ENCODE assay signal across 1 cellular context in the genomic region with DNA sequence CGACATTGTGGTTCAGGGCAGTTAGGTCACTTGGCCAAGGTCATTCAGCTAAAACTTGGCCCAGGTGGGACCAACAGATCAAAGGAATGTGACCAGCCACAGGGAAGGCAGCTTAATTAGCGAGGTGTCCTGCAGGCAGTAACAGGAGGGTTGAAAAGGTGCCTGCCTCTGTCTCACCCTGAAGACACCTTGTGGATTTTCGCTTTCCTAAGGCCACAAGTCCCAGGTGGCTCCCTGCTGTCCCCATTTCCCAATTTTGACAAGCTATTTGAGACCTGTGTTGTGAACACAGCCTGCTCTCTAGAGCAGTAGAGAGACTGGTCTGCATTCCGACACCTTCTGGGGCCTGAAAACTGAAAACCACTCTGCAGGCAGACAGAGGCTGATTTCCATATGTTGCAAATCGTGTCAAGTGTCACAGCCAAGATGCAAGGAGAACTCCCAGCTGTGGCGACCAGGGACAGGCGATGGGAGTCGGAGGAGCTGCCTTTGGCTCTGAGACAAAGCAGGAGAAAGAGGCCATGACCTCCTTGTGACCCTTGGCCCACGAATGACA.
A peak's percentile ranks its signal among the peaks of the same experiment; 100 is the strongest.
TF ChIP-seq lines count a peak whose summit lies in the region.

No MANE protein-coding gene starts in this region.

TF ChIP-seq in WTC11, 78 proteins besides CTCF, POLR2A, EP300 and RAD21 (continues in another document):
- TF ChIP-seq NFATC4 (CRISPR knock-in tag; IDR thresholded peaks at IDR 0.05) (no peak), MXD4 (CRISPR knock-in tag; IDR thresholded peaks at IDR 0.05; ENCODE audit: borderline replicate concordance) (no peak), FOXP1 (CRISPR knock-in tag; IDR thresholded peaks at IDR 0.05; ENCODE audit: borderline replicate concordance) (0 out of 2 replicates have a peak, but pooled peaks have one; percentile 26), CREM (CRISPR knock-in tag; IDR thresholded peaks at IDR 0.05) (no peak), SMAD4 (CRISPR knock-in tag; IDR thresholded peaks at IDR 0.05) (no peak), SP1 (CRISPR knock-in tag; conservative IDR thresholded peaks at IDR 0.05) (no peak; the same call in 1 of the 2 replicates), FOXJ3 (CRISPR knock-in tag; IDR thresholded peaks at IDR 0.05; ENCODE audit: borderline replicate concordance) (no peak), HMGA2 (CRISPR knock-in tag; IDR thresholded peaks at IDR 0.05) (no peak), NFE2L1 (CRISPR knock-in tag; IDR thresholded peaks at IDR 0.05) (peak; percentile 68; the same call in 1 of the 2 replicates), JAZF1 (CRISPR knock-in tag; IDR thresholded peaks at IDR 0.05) (no peak), GABPB1 (CRISPR knock-in tag; IDR thresholded peaks at IDR 0.05) (no peak), MYBL2 (CRISPR knock-in tag; IDR thresholded peaks at IDR 0.05) (no peak), NR2C2 (CRISPR knock-in tag; IDR thresholded peaks at IDR 0.05) (no peak), TCF7 (CRISPR knock-in tag; IDR thresholded peaks at IDR 0.05; ENCODE audit: low read depth) (no peak), ZNF263 (CRISPR knock-in tag; IDR thresholded peaks at IDR 0.05; ENCODE audit: low read depth) (no peak), ZNF423 (CRISPR knock-in tag; IDR thresholded peaks at IDR 0.05) (peak; percentile 63), CBFB (CRISPR knock-in tag; IDR thresholded peaks at IDR 0.05; ENCODE audit: low read depth) (no peak), ZNF317 (CRISPR knock-in tag; IDR thresholded peaks at IDR 0.05; ENCODE audit: borderline replicate concordance, low read depth) (no peak), ZNF219 (CRISPR knock-in tag; IDR thresholded peaks at IDR 0.05; ENCODE audit: borderline replicate concordance) (0 out of 2 replicates have a peak, but pooled peaks have one; percentile 65), FOXK1 (CRISPR knock-in tag; IDR thresholded peaks at IDR 0.05) (no peak; the same call in 1 of the 2 replicates), SOX15 (CRISPR knock-in tag; IDR thresholded peaks at IDR 0.05) (no peak), ZNF396 (CRISPR knock-in tag; IDR thresholded peaks at IDR 0.05; ENCODE audit: borderline replicate concordance) (no peak), KAT7 (CRISPR knock-in tag; IDR thresholded peaks at IDR 0.05; ENCODE audit: borderline replicate concordance) (no peak), RELA (CRISPR knock-in tag; IDR thresholded peaks at IDR 0.05; ENCODE audit: borderline replicate concordance) (no peak), TEAD4 (CRISPR knock-in tag; IDR thresholded peaks at IDR 0.05) (0 out of 2 replicates have a peak, but pooled peaks have one; percentile 33)
- TF ChIP-seq, protein P1, sequence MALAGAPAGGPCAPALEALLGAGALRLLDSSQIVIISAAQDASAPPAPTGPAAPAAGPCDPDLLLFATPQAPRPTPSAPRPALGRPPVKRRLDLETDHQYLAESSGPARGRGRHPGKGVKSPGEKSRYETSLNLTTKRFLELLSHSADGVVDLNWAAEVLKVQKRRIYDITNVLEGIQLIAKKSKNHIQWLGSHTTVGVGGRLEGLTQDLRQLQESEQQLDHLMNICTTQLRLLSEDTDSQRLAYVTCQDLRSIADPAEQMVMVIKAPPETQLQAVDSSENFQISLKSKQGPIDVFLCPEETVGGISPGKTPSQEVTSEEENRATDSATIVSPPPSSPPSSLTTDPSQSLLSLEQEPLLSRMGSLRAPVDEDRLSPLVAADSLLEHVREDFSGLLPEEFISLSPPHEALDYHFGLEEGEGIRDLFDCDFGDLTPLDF (CRISPR knock-in tag; IDR thresholded peaks at IDR 0.05) = no peak
- TF ChIP-seq, protein P2, sequence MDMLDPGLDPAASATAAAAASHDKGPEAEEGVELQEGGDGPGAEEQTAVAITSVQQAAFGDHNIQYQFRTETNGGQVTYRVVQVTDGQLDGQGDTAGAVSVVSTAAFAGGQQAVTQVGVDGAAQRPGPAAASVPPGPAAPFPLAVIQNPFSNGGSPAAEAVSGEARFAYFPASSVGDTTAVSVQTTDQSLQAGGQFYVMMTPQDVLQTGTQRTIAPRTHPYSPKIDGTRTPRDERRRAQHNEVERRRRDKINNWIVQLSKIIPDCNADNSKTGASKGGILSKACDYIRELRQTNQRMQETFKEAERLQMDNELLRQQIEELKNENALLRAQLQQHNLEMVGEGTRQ (CRISPR knock-in tag; IDR thresholded peaks at IDR 0.05) = no peak
- TF ChIP-seq, protein P3, sequence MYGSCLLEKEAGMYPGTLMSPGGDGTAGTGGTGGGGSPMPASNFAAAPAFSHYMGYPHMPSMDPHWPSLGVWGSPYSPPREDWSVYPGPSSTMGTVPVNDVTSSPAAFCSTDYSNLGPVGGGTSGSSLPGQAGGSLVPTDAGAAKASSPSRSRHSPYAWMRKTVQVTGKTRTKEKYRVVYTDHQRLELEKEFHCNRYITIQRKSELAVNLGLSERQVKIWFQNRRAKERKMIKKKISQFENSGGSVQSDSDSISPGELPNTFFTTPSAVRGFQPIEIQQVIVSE (CRISPR knock-in tag; IDR thresholded peaks at IDR 0.05; ENCODE audit: borderline replicate concordance) = no peak
- TF ChIP-seq, protein P4, sequence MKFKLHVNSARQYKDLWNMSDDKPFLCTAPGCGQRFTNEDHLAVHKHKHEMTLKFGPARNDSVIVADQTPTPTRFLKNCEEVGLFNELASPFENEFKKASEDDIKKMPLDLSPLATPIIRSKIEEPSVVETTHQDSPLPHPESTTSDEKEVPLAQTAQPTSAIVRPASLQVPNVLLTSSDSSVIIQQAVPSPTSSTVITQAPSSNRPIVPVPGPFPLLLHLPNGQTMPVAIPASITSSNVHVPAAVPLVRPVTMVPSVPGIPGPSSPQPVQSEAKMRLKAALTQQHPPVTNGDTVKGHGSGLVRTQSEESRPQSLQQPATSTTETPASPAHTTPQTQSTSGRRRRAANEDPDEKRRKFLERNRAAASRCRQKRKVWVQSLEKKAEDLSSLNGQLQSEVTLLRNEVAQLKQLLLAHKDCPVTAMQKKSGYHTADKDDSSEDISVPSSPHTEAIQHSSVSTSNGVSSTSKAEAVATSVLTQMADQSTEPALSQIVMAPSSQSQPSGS (CRISPR knock-in tag; IDR thresholded peaks at IDR 0.05; ENCODE audit: borderline replicate concordance, low read depth) = no peak
- TF ChIP-seq, protein P5, sequence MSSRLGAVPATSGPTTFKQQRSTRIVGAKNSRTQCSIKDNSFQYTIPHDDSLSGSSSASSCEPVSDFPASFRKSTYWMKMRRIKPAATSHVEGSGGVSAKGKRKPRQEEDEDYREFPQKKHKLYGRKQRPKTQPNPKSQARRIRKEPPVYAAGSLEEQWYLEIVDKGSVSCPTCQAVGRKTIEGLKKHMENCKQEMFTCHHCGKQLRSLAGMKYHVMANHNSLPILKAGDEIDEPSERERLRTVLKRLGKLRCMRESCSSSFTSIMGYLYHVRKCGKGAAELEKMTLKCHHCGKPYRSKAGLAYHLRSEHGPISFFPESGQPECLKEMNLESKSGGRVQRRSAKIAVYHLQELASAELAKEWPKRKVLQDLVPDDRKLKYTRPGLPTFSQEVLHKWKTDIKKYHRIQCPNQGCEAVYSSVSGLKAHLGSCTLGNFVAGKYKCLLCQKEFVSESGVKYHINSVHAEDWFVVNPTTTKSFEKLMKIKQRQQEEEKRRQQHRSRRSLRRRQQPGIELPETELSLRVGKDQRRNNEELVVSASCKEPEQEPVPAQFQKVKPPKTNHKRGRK (CRISPR knock-in tag; IDR thresholded peaks at IDR 0.05; ENCODE audit: borderline replicate concordance) = no peak
- TF ChIP-seq, protein P6, sequence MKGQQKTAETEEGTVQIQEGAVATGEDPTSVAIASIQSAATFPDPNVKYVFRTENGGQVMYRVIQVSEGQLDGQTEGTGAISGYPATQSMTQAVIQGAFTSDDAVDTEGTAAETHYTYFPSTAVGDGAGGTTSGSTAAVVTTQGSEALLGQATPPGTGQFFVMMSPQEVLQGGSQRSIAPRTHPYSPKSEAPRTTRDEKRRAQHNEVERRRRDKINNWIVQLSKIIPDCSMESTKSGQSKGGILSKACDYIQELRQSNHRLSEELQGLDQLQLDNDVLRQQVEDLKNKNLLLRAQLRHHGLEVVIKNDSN (CRISPR knock-in tag; IDR thresholded peaks at IDR 0.05) = no peak
- TF ChIP-seq, protein P7, sequence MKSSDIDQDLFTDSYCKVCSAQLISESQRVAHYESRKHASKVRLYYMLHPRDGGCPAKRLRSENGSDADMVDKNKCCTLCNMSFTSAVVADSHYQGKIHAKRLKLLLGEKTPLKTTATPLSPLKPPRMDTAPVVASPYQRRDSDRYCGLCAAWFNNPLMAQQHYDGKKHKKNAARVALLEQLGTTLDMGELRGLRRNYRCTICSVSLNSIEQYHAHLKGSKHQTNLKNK (CRISPR knock-in tag; IDR thresholded peaks at IDR 0.05) = no peak
- TF ChIP-seq, protein P8, sequence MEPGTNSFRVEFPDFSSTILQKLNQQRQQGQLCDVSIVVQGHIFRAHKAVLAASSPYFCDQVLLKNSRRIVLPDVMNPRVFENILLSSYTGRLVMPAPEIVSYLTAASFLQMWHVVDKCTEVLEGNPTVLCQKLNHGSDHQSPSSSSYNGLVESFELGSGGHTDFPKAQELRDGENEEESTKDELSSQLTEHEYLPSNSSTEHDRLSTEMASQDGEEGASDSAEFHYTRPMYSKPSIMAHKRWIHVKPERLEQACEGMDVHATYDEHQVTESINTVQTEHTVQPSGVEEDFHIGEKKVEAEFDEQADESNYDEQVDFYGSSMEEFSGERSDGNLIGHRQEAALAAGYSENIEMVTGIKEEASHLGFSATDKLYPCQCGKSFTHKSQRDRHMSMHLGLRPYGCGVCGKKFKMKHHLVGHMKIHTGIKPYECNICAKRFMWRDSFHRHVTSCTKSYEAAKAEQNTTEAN (CRISPR knock-in tag; IDR thresholded peaks at IDR 0.05) = peak; percentile 51; the same call in 1 of the 2 replicates
- TF ChIP-seq, protein P9, sequence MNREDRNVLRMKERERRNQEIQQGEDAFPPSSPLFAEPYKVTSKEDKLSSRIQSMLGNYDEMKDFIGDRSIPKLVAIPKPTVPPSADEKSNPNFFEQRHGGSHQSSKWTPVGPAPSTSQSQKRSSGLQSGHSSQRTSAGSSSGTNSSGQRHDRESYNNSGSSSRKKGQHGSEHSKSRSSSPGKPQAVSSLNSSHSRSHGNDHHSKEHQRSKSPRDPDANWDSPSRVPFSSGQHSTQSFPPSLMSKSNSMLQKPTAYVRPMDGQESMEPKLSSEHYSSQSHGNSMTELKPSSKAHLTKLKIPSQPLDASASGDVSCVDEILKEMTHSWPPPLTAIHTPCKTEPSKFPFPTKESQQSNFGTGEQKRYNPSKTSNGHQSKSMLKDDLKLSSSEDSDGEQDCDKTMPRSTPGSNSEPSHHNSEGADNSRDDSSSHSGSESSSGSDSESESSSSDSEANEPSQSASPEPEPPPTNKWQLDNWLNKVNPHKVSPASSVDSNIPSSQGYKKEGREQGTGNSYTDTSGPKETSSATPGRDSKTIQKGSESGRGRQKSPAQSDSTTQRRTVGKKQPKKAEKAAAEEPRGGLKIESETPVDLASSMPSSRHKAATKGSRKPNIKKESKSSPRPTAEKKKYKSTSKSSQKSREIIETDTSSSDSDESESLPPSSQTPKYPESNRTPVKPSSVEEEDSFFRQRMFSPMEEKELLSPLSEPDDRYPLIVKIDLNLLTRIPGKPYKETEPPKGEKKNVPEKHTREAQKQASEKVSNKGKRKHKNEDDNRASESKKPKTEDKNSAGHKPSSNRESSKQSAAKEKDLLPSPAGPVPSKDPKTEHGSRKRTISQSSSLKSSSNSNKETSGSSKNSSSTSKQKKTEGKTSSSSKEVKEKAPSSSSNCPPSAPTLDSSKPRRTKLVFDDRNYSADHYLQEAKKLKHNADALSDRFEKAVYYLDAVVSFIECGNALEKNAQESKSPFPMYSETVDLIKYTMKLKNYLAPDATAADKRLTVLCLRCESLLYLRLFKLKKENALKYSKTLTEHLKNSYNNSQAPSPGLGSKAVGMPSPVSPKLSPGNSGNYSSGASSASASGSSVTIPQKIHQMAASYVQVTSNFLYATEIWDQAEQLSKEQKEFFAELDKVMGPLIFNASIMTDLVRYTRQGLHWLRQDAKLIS (CRISPR knock-in tag; IDR thresholded peaks at IDR 0.05; ENCODE audit: borderline replicate concordance) = no peak
- TF ChIP-seq, protein P10, sequence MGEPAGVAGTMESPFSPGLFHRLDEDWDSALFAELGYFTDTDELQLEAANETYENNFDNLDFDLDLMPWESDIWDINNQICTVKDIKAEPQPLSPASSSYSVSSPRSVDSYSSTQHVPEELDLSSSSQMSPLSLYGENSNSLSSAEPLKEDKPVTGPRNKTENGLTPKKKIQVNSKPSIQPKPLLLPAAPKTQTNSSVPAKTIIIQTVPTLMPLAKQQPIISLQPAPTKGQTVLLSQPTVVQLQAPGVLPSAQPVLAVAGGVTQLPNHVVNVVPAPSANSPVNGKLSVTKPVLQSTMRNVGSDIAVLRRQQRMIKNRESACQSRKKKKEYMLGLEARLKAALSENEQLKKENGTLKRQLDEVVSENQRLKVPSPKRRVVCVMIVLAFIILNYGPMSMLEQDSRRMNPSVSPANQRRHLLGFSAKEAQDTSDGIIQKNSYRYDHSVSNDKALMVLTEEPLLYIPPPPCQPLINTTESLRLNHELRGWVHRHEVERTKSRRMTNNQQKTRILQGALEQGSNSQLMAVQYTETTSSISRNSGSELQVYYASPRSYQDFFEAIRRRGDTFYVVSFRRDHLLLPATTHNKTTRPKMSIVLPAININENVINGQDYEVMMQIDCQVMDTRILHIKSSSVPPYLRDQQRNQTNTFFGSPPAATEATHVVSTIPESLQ (CRISPR knock-in tag; IDR thresholded peaks at IDR 0.05) = no peak
- TF ChIP-seq, protein P11, sequence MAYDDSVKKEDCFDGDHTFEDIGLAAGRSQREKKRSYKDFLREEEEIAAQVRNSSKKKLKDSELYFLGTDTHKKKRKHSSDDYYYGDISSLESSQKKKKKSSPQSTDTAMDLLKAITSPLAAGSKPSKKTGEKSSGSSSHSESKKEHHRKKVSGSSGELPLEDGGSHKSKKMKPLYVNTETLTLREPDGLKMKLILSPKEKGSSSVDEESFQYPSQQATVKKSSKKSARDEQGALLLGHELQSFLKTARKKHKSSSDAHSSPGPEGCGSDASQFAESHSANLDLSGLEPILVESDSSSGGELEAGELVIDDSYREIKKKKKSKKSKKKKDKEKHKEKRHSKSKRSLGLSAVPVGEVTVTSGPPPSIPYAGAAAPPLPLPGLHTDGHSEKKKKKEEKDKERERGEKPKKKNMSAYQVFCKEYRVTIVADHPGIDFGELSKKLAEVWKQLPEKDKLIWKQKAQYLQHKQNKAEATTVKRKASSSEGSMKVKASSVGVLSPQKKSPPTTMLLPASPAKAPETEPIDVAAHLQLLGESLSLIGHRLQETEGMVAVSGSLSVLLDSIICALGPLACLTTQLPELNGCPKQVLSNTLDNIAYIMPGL (CRISPR knock-in tag; IDR thresholded peaks at IDR 0.05) = no peak
